Comparison of ENCODE assay signal across 22 cellular contexts in the genomic region with DNA sequence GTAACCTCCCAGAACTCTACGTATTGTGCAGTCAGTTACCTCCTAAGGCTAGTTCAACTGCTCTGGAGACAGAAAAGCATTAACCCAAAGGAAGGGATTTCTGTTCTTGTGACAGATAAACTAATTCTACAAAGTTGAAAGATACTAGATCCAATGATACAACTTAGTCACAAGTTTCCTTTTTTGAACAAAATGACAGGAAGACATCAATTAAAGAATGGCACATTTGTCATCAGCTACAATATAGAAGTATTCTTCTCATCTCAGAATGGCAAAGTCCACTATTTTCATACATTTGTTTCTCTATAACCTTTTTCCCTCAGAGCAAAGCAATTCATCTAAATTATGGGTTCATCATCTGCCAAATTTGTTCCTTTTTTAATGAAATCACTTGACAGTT. TPM values are rescaled to one million over a fixed set of nuclear protein-coding genes. Genes with fewer than 3 reads are reported as not detected.
"Had no signal": no experiment of that assay in that cellular context is flagged by ENCODE, and none has a peak within 500 bp of the region (broad histone marks: within the 10 kb centered on the region; RNA-seq: fewer than 3 reads in every experiment).

No MANE protein-coding gene starts in this region.

- H3K36me3 ChIP-seq: colonic mucosa had no signal

- H3K27me3 ChIP-seq: colonic mucosa, esophagus muscularis mucosa, gastroesophageal sphincter, hepatocyte had no signal

- H3K9me3 ChIP-seq: colonic mucosa, esophagus muscularis mucosa, gastroesophageal sphincter had no signal

- H3K79me2 ChIP-seq: hepatocyte had no signal

- H3K4me1 ChIP-seq: colonic mucosa, esophagus muscularis mucosa, gastroesophageal sphincter had no signal

- DNase-seq: colonic mucosa; effector memory CD4-positive, alpha-beta T cell; head of caudate nucleus; left colon; left ventricle myocardium superior; naive thymus-derived CD4-positive, alpha-beta T cell; right cardiac atrium; small intestine; stimulated activated CD4-positive, alpha-beta T cell treated with anti-CD3 and anti-CD28 coated beads, Interleukin-2, amount 100 ng/mL, for 48 hours; stimulated activated naive CD4-positive, alpha-beta T cell treated with Interleukin-2 at 50 U/mL for 16 hours had no signal

- H3K4me3 ChIP-seq: colonic mucosa, esophagus muscularis mucosa, gastroesophageal sphincter, hepatocyte, lung had no signal

- H3K27ac ChIP-seq: colonic mucosa, epithelial cell of prostate, esophagus muscularis mucosa, gastroesophageal sphincter, hepatocyte had no signal

- H2AFZ ChIP-seq: hepatocyte had no signal

- H3K4me2 ChIP-seq: hepatocyte had no signal

- FAIRE-seq: endometrium, small intestine, urothelium cell line had no signal

- ATAC-seq: gastroesophageal sphincter; left colon; left ventricle myocardium superior; naive thymus-derived CD4-positive, alpha-beta T cell; right cardiac atrium had no signal

RNA-seq across cellular contexts. Expression of a gene that starts 43.7 kb away (rescaled TPM):
- total RNA-seq: cerebellum, fibroblast of villous mesenchyme, left ventricle myocardium superior, osteocyte, posterior vena cava, right cardiac atrium had no signal
- polyA plus RNA-seq: naive thymus-derived CD4-positive, alpha-beta T cell; neural cell had no signal
